In the genomic region with DNA sequence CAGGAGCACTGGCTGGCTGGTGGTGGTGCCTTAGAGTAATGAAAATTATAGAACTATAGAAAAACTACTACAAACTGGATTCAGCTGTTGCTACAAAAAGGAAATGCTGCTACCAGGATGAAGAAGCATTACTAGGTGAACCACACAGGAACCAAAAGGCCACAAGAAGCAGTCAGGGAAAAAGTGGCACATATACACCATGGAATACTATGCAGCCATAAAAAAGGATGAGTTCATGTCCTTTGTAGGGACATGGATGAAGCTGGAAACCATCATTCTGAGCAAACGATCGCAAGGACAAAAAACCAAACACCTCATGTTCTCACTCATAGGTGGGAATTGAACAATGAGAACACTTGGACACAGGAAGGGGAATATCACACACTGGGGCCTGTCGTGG, we compare ENCODE assay signal across 3 cellular contexts. TPM values are rescaled to one million over a fixed set of nuclear protein-coding genes. Genes with fewer than 3 reads are reported as not detected.
"Had no signal": no experiment of that assay in that cellular context is flagged by ENCODE, and none has a peak within 500 bp of the region (broad histone marks: within the 10 kb centered on the region; RNA-seq: fewer than 3 reads in every experiment).

No MANE protein-coding gene starts in this region.

RNA-seq across cellular contexts. Expression of a gene that starts 5.5 kb away (rescaled TPM):
- total RNA-seq: bronchial epithelial cell, cardiac septum had no signal
- polyA plus RNA-seq: aorta had no signal
